Comparison of ENCODE assay signal across 25 cellular contexts in the genomic region with DNA sequence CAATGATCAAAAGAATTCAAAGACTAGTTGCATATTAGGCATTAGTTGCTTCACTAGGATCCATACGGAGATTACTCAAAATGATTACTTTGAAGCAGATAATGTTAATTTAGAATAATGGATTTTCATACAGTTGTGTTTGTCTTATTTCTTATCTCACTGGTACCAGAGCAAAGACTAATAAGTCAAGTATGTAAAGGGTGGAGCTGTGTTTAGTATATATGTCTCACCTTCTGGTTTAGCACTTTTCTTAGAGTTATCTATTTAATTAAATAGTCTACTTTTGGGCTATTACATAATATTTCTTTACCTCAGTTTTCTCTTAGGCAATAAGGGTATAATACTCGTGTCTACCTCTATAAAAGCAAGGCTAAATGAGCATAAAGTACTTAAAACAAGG. TPM values are rescaled to one million over a fixed set of nuclear protein-coding genes. Genes with fewer than 3 reads are reported as not detected.
DNase-seq lines count a peak whose midpoint lies in the region; ATAC-seq, FAIRE-seq and TF ChIP-seq lines count a peak whose summit lies in the region.
"Had no signal": no experiment of that assay in that cellular context is flagged by ENCODE, and none has a peak within 500 bp of the region (broad histone marks: within the 10 kb centered on the region; RNA-seq: fewer than 3 reads in every experiment).

No MANE protein-coding gene starts in this region.

- ATAC-seq in natural killer cell treated with Interleukin-12 subunit alpha and Interleukin-12 subunit beta and Interleukin-15 and Interleukin-18, amount 100 ng/mL, for 72 hours, result no peak
- ATAC-seq: A549 had no signal

- TF ChIP-seq CTCF in epithelial cell of esophagus (IDR thresholded peaks at IDR 0.05; ENCODE audit: insufficient read depth, low read depth, low read length, missing control alignments), result no peak
- no peak for TF ChIP-seq CTCF in keratinocyte (optimal IDR thresholded peaks at IDR 0.05 in 1 of 3, IDR thresholded peaks at IDR 0.05 in 1 of 3, conservative IDR thresholded peaks at IDR 0.05 in 1 of 3; ENCODE audit: extremely low read depth in 1 of 3, insufficient read depth in 2 of 3, low read length in 3 of 3)

- H3K4me1 Mint-ChIP-seq in natural killer cell treated with Interleukin-12 subunit alpha and Interleukin-12 subunit beta and Interleukin-15 and Interleukin-18, amount 100 ng/mL, for 72 hours (ENCODE audit: low read depth in 2 of 2), result no peaks in the 10 kb centered on the region
- H3K4me1 Mint-ChIP-seq: CD14-positive monocyte; CD4-positive, alpha-beta memory T cell; CD4-positive, CD25-positive, alpha-beta regulatory T cell; CD8-positive, alpha-beta memory T cell had no signal

- H3K36me3 Mint-ChIP-seq in natural killer cell treated with Interleukin-12 subunit alpha and Interleukin-12 subunit beta and Interleukin-15 and Interleukin-18, amount 100 ng/mL, for 72 hours, result no peaks in the 10 kb centered on the region
- H3K36me3 Mint-ChIP-seq: CD14-positive monocyte; CD4-positive, alpha-beta memory T cell; CD4-positive, CD25-positive, alpha-beta regulatory T cell had no signal

- no peaks in the 10 kb centered on the region for H4K20me1 ChIP-seq in keratinocyte (ENCODE audit: control insufficient read depth, extremely low read depth, insufficient read depth, low read length)
- H4K20me1 ChIP-seq: BLaER1 had no signal

- H2AFZ ChIP-seq in keratinocyte (ENCODE audit: control insufficient read depth, low read length), result no peak overlapping the region

- no peaks in the 10 kb centered on the region for H3K27me3 ChIP-seq in keratinocyte (ENCODE audit: control insufficient read depth, extremely low read depth, insufficient read depth, low read length)
- H3K27me3 ChIP-seq: BE2C, BLaER1 had no signal

- no peak overlapping the region for H3K4me3 ChIP-seq in epithelial cell of esophagus (ENCODE audit: low read length)
- H3K4me3 ChIP-seq in keratinocyte (ENCODE audit: control insufficient read depth in 2 of 3, extremely low read depth in 1 of 3, insufficient read depth in 2 of 3, low read depth in 1 of 3, low read length in 3 of 3), result no peak overlapping the region
- H3K4me3 ChIP-seq: A549, BLaER1 had no signal

- no peak overlapping the region for H3K27ac Mint-ChIP-seq in natural killer cell treated with Interleukin-12 subunit alpha and Interleukin-12 subunit beta and Interleukin-15 and Interleukin-18, amount 100 ng/mL, for 72 hours
- H3K27ac Mint-ChIP-seq: CD14-positive monocyte; CD4-positive, alpha-beta memory T cell; CD4-positive, CD25-positive, alpha-beta regulatory T cell; CD8-positive, alpha-beta memory T cell had no signal

- no peak overlapping the region for H3K4me3 Mint-ChIP-seq in natural killer cell treated with Interleukin-12 subunit alpha and Interleukin-12 subunit beta and Interleukin-15 and Interleukin-18, amount 100 ng/mL, for 72 hours
- H3K4me3 Mint-ChIP-seq: CD14-positive monocyte; CD4-positive, alpha-beta memory T cell; CD4-positive, CD25-positive, alpha-beta regulatory T cell; CD8-positive, alpha-beta memory T cell had no signal

- no peaks in the 10 kb centered on the region for H3K36me3 ChIP-seq in keratinocyte (ENCODE audit: control insufficient read depth in 2 of 2, extremely low read depth in 1 of 2, insufficient read depth in 2 of 2, low read length in 2 of 2)
- H3K36me3 ChIP-seq: BE2C, BLaER1 had no signal

- dilution Hi-C loops in keratinocyte (cut with MboI; ENCODE audit: extremely low pct_ligation_motif_present, low sequenced_read_pairs), result no loop called here

- H3K9me3 ChIP-seq in keratinocyte (ENCODE audit: control insufficient read depth, low read depth, low read length), result peaks cover 2% of the 10 kb centered on the region
- H3K9me3 ChIP-seq: A549, BE2C had no signal

- H3K4me2 ChIP-seq in keratinocyte (ENCODE audit: control insufficient read depth, extremely low read depth, insufficient read depth, low read depth, low read length), result no peak overlapping the region
- H3K4me2 ChIP-seq: A549, BLaER1 had no signal

- H3K27me3 Mint-ChIP-seq in natural killer cell treated with Interleukin-12 subunit alpha and Interleukin-12 subunit beta and Interleukin-15 and Interleukin-18, amount 100 ng/mL, for 72 hours, result peaks cover 0 to 12% of the 10 kb centered on the region in 2 donors

- H3K9me3 Mint-ChIP-seq in natural killer cell treated with Interleukin-12 subunit alpha and Interleukin-12 subunit beta and Interleukin-15 and Interleukin-18, amount 100 ng/mL, for 72 hours, result no peaks in the 10 kb centered on the region
- H3K9me3 Mint-ChIP-seq: CD8-positive, alpha-beta memory T cell had no signal

- no peak overlapping the region for H3K27ac ChIP-seq in keratinocyte (ENCODE audit: control insufficient read depth, insufficient read depth, low read length)
- H3K27ac ChIP-seq: 22Rv1, A549, BLaER1 had no signal

- DNase-seq in NCI-H226 (peak; percentile 56), epithelial cell of esophagus (ENCODE audit: low read depth) (peak; percentile 28), keratinocyte (ENCODE audit: low read depth, low spot score) (no peak), NCI-H524 treated with DMSO at 0.1 percent for 48 hours (lab: John Stamatoyannopoulos, UW) (no peak)
- no peak for DNase-seq in natural killer cell treated with Interleukin-12 subunit alpha and Interleukin-12 subunit beta and Interleukin-15 and Interleukin-18, amount 100 ng/mL, for 72 hours (ENCODE audit: low spot score)
- DNase-seq: BE2C; C1 segment of cervical spinal cord; CD4-positive, alpha-beta memory T cell; CD4-positive, CD25-positive, alpha-beta regulatory T cell; CD8-positive, alpha-beta memory T cell; COR-L47; DMS 273 treated with DMSO at 0.1 percent for 48 hours; DMS153; DMS53; DMS79; GF-D8 had no signal

- H3K4me1 ChIP-seq in keratinocyte (ENCODE audit: control insufficient read depth, extremely low read depth, insufficient read depth, low read length), result peaks cover 30% of the 10 kb centered on the region
- H3K4me1 ChIP-seq: BE2C, BLaER1 had no signal

- no peaks in the 10 kb centered on the region for H3K9me1 ChIP-seq in keratinocyte (ENCODE audit: control insufficient read depth, extremely low read depth, insufficient read depth, low read length)

- peak; percentile 13 for FAIRE-seq in keratinocyte (lab: Jason Lieb, UNC)
- FAIRE-seq: A549, G401.6, GM12891, GM19239 had no signal

- no peak overlapping the region for H3K9ac ChIP-seq in keratinocyte (ENCODE audit: control insufficient read depth, extremely low read depth, insufficient read depth, low read length)
- H3K9ac ChIP-seq: BLaER1 had no signal

- no peaks in the 10 kb centered on the region for H3K79me2 ChIP-seq in keratinocyte (ENCODE audit: control insufficient read depth, insufficient read depth, low read length)

RNA-seq across cellular contexts. Expression of gene TMEM207, which starts 18.8 kb away (rescaled TPM):
- not detected in 3 replicates for polyA plus RNA-seq in keratinocyte
- polyA plus RNA-seq in keratinocyte (2011; ENCODE audit: low read depth), result not detected
- not detected in 2 replicates for polyA plus RNA-seq in keratinocyte (2011; cell fraction: cytosol; rRNA removed)
- not detected in 2 replicates for polyA plus RNA-seq in keratinocyte (2011; cell fraction: nucleus; rRNA removed)
- polyA plus RNA-seq in keratinocyte (2012; ENCODE audit: low replicate concordance), result not detected in 2 replicates
- polyA minus RNA-seq in keratinocyte, result not detected in 3 replicates
- polyA minus RNA-seq in keratinocyte (2011; cell fraction: cytosol; rRNA and poly(A)+ RNA removed), result not detected
- not detected in 2 replicates for polyA minus RNA-seq in keratinocyte (2011; cell fraction: nucleus; rRNA and poly(A)+ RNA removed)
- total RNA-seq in natural killer cell treated with Interleukin-12 subunit alpha and Interleukin-12 subunit beta and Interleukin-15 and Interleukin-18, amount 100 ng/mL, for 72 hours, result not detected
- total RNA-seq: CD4-positive, alpha-beta memory T cell; CD4-positive, CD25-positive, alpha-beta regulatory T cell; CD8-positive, alpha-beta memory T cell had no signal
- polyA plus RNA-seq: A549; AG04450; CD14-positive monocyte; CD4-positive, alpha-beta memory T cell; CD4-positive, CD25-positive, alpha-beta regulatory T cell; CD8-positive, alpha-beta memory T cell had no signal

RNA-seq across cellular contexts. Expression of gene CLDN16, which starts 42.9 kb away (rescaled TPM):
- polyA plus RNA-seq in keratinocyte, result 0.52 to 2.6 TPM (median 0.88 TPM) in 3 replicates
- polyA plus RNA-seq in keratinocyte (2011; ENCODE audit: low read depth), result 4.1 TPM
- 1.7 and 2.1 TPM in 2 replicates for polyA plus RNA-seq in keratinocyte (2011; cell fraction: cytosol; rRNA removed)
- polyA plus RNA-seq in keratinocyte (2011; cell fraction: nucleus; rRNA removed), result 1.8 and 2.2 TPM in 2 replicates
- 0.40 and 6.2 TPM in 2 replicates for polyA plus RNA-seq in keratinocyte (2012; ENCODE audit: low replicate concordance)
- 1.2 to 6.1 TPM (median 3.2 TPM) in 3 replicates for polyA minus RNA-seq in keratinocyte
- polyA minus RNA-seq in keratinocyte (2011; cell fraction: cytosol; rRNA and poly(A)+ RNA removed), result not detected
- polyA minus RNA-seq in keratinocyte (2011; cell fraction: nucleus; rRNA and poly(A)+ RNA removed), result 2.9 and 3.3 TPM in 2 replicates
- total RNA-seq in natural killer cell treated with Interleukin-12 subunit alpha and Interleukin-12 subunit beta and Interleukin-15 and Interleukin-18, amount 100 ng/mL, for 72 hours, result not detected
- total RNA-seq: A172; CD4-positive, alpha-beta memory T cell; CD4-positive, CD25-positive, alpha-beta regulatory T cell; CD8-positive, alpha-beta memory T cell had no signal
- polyA plus RNA-seq: CD14-positive monocyte; CD4-positive, alpha-beta memory T cell; CD4-positive, CD25-positive, alpha-beta regulatory T cell; CD8-positive, alpha-beta memory T cell had no signal

Comparison
In these comparisons a context has a peak if more than half of its experiments do, and no peak if none do; other contexts are left out.
1. DNase-seq: peak in NCI-H226 (single experiment) and epithelial cell of esophagus (single experiment); none in keratinocyte (single experiment), NCI-H524 treated with DMSO at 0.1 percent for 48 hours (single experiment) and natural killer cell treated with Interleukin-12 subunit alpha and Interleukin-12 subunit beta and Interleukin-15 and Interleukin-18, amount 100 ng/mL, for 72 hours (single experiment).